ENCODE assay signal across 1 cellular context in the genomic region with DNA sequence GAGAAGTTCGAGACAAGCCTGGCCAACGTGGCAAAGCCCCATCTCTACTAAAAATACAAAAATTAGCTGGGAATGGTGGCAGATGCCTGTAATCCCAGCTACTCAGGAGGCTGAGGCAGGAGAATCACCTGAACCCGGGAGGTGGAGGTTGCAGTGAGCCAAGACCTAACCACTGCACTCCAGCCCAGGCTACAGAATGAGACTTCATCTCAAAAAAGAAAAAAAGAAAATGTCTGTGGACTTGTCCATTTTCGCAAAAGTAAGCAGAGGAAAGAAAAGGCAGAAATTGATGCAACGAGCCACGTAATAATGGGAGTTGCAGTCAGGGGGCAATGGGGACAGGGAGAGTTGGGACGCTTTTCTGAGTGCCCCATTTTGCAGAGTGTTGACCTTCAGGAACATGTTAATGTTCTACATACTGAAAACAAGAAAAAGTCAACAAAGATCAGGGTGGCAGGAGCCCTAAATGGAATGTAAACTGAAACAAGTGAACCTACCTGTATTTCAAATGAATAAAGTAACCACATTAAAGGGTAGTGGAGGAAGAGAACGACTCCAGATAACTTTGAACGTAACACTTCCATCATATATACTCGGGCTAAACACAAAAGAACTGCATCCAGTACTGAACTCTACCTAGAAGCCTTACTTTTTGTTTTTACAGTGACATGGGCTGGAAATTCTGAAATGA.
A peak's percentile ranks its signal among the peaks of the same experiment; 100 is the strongest.
TF ChIP-seq lines count a peak whose summit lies in the region.

No MANE protein-coding gene starts in this region.

TF ChIP-seq in HepG2, 621 proteins besides CTCF, POLR2A, EP300 and RAD21 (continued from another document and continues in another):
- peak; percentile 9; the same call in 1 of the 2 replicates for TF ChIP-seq CEBPB (IDR thresholded peaks at IDR 0.05; ENCODE audit: borderline replicate concordance, low read depth, low read length)
- peak; percentile 66 for TF ChIP-seq POLR2G (IDR thresholded peaks at IDR 0.05; ENCODE audit: low read depth, low read length)
- TF ChIP-seq, protein P1, sequence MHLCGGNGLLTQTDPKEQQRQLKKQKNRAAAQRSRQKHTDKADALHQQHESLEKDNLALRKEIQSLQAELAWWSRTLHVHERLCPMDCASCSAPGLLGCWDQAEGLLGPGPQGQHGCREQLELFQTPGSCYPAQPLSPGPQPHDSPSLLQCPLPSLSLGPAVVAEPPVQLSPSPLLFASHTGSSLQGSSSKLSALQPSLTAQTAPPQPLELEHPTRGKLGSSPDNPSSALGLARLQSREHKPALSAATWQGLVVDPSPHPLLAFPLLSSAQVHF (CRISPR knock-in tag; IDR thresholded peaks at IDR 0.05) = 0 out of 2 replicates have a peak, but pooled peaks have one; percentile 30
- TF ChIP-seq, protein P2, sequence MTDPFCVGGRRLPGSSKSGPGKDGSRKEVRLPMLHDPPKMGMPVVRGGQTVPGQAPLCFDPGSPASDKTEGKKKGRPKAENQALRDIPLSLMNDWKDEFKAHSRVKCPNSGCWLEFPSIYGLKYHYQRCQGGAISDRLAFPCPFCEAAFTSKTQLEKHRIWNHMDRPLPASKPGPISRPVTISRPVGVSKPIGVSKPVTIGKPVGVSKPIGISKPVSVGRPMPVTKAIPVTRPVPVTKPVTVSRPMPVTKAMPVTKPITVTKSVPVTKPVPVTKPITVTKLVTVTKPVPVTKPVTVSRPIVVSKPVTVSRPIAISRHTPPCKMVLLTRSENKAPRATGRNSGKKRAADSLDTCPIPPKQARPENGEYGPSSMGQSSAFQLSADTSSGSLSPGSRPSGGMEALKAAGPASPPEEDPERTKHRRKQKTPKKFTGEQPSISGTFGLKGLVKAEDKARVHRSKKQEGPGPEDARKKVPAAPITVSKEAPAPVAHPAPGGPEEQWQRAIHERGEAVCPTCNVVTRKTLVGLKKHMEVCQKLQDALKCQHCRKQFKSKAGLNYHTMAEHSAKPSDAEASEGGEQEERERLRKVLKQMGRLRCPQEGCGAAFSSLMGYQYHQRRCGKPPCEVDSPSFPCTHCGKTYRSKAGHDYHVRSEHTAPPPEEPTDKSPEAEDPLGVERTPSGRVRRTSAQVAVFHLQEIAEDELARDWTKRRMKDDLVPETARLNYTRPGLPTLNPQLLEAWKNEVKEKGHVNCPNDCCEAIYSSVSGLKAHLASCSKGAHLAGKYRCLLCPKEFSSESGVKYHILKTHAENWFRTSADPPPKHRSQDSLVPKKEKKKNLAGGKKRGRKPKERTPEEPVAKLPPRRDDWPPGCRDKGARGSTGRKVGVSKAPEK (CRISPR knock-in tag; IDR thresholded peaks at IDR 0.05; ENCODE audit: borderline replicate concordance) = peak; percentile 71
- peak; percentile 21; the same call in 1 of the 2 replicates for TF ChIP-seq ZNF564 (CRISPR knock-in tag; IDR thresholded peaks at IDR 0.05)
- no peak for TF ChIP-seq ZNF776 (CRISPR knock-in tag; IDR thresholded peaks at IDR 0.05)
- no peak for TF ChIP-seq ZNF678 (CRISPR knock-in tag; IDR thresholded peaks at IDR 0.05)
- no peak for TF ChIP-seq PHF8 (CRISPR knock-in tag; IDR thresholded peaks at IDR 0.05)
- TF ChIP-seq, protein P3, sequence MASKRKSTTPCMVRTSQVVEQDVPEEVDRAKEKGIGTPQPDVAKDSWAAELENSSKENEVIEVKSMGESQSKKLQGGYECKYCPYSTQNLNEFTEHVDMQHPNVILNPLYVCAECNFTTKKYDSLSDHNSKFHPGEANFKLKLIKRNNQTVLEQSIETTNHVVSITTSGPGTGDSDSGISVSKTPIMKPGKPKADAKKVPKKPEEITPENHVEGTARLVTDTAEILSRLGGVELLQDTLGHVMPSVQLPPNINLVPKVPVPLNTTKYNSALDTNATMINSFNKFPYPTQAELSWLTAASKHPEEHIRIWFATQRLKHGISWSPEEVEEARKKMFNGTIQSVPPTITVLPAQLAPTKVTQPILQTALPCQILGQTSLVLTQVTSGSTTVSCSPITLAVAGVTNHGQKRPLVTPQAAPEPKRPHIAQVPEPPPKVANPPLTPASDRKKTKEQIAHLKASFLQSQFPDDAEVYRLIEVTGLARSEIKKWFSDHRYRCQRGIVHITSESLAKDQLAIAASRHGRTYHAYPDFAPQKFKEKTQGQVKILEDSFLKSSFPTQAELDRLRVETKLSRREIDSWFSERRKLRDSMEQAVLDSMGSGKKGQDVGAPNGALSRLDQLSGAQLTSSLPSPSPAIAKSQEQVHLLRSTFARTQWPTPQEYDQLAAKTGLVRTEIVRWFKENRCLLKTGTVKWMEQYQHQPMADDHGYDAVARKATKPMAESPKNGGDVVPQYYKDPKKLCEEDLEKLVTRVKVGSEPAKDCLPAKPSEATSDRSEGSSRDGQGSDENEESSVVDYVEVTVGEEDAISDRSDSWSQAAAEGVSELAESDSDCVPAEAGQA (IDR thresholded peaks at IDR 0.05; ENCODE audit: low read depth) = peak; percentile 90
- TF ChIP-seq, protein P3 (CRISPR knock-in tag; IDR thresholded peaks at IDR 0.05; ENCODE audit: borderline replicate concordance) = 0 out of 2 replicates have a peak, but pooled peaks have one; percentile 81
- TF ChIP-seq RELA (CRISPR knock-in tag; IDR thresholded peaks at IDR 0.05) = peak; percentile 97; the same call in 1 of the 2 replicates
- TF ChIP-seq ZNF670 (CRISPR knock-in tag; IDR thresholded peaks at IDR 0.05; ENCODE audit: borderline replicate concordance) = no peak
- peak; percentile 48; the same call in 1 of the 2 replicates for TF ChIP-seq ZFP1 (CRISPR knock-in tag; IDR thresholded peaks at IDR 0.05)
- 0 out of 2 replicates have a peak, but pooled peaks have one; percentile 37 for TF ChIP-seq ZC3H13 (CRISPR knock-in tag; IDR thresholded peaks at IDR 0.05)
- TF ChIP-seq ZNF180 (CRISPR knock-in tag; IDR thresholded peaks at IDR 0.05; ENCODE audit: borderline replicate concordance, low read depth) = no peak
- TF ChIP-seq ZNF761 (CRISPR knock-in tag; conservative IDR thresholded peaks at IDR 0.05) = peak; percentile 78; the same call in 1 of the 2 replicates
- TF ChIP-seq PRMT3 (CRISPR knock-in tag; IDR thresholded peaks at IDR 0.05; ENCODE audit: borderline replicate concordance, low read depth) = no peak
- TF ChIP-seq, protein P4, sequence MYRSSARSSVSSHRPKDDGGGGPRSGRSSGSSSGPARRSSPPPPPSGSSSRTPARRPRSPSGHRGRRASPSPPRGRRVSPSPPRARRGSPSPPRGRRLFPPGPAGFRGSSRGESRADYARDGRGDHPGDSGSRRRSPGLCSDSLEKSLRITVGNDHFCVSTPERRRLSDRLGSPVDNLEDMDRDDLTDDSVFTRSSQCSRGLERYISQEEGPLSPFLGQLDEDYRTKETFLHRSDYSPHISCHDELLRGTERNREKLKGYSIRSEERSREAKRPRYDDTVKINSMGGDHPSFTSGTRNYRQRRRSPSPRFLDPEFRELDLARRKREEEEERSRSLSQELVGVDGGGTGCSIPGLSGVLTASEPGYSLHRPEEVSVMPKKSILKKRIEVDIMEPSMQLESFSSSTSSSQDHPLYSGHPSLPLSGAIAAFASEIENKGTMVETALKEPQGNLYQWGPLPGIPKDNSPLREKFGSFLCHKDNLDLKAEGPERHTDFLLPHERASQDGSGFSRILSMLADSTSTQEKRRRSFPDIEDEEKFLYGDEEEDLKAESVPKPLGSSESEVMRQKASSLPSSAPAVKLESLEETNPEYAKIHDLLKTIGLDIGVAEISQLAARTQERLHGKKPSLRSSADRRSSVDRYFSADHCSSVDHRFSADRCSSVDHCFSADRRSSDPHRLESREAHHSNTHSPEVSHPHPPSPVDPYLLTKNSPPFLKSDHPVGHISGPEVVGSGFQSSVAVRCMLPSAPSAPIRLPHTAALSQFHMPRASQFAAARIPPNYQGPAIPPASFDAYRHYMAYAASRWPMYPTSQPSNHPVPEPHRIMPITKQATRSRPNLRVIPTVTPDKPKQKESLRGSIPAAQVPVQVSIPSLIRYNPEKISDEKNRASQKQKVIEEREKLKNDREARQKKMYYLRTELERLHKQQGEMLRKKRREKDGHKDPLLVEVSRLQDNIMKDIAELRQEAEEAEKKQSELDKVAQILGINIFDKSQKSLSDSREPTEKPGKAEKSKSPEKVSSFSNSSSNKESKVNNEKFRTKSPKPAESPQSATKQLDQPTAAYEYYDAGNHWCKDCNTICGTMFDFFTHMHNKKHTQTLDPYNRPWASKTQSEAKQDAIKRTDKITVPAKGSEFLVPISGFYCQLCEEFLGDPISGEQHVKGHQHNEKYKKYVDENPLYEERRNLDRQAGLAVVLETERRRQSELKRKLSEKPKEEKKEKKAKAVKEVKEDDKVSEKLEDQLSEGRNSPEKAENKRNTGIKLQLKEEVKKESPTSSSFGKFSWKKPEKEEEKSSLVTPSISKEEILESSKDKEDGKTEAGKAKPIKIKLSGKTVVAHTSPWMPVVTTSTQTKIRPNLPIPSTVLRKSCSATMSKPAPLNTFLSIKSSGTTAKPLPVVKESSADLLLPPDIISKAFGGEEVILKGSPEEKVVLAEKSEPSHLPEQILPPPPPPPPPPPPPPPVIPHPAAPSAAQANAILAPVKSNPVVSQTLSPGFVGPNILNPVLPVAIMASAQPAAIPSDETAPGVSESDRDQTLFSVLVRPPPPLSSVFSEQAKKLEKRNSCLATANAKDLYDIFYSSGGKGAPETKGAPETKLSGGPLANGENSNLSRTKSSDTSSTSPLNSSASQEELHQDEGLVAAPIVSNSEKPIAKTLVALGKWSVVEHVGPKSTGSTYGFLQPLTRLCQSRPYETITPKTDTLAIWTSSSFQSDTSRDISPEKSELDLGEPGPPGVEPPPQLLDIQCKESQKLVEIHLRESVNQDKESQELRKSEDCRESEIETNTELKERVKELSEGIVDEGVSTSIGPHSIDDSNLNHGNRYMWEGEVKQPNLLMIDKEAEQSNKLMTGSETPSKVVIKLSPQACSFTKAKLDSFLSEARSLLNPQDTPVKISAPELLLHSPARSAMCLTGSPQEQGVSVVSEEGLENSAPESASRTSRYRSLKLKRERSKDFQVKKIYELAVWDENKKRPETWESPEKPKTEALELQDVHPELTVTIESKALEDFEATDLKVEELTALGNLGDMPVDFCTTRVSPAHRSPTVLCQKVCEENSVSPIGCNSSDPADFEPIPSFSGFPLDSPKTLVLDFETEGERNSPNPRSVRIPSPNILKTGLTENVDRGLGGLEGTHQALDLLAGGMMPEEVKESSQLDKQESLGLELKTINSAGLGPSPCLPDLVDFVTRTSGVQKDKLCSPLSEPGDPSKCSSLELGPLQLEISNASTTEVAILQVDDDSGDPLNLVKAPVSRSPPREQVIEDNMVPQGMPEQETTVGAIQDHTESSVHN (CRISPR knock-in tag; IDR thresholded peaks at IDR 0.05) = 0 out of 2 replicates have a peak, but pooled peaks have one; percentile 31
- TF ChIP-seq, protein P5, sequence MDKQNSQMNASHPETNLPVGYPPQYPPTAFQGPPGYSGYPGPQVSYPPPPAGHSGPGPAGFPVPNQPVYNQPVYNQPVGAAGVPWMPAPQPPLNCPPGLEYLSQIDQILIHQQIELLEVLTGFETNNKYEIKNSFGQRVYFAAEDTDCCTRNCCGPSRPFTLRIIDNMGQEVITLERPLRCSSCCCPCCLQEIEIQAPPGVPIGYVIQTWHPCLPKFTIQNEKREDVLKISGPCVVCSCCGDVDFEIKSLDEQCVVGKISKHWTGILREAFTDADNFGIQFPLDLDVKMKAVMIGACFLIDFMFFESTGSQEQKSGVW (CRISPR knock-in tag; IDR thresholded peaks at IDR 0.05; ENCODE audit: borderline replicate concordance) = no peak
- 0 out of 2 replicates have a peak, but pooled peaks have one; percentile 22 for TF ChIP-seq NFE2L2 (IDR thresholded peaks at IDR 0.05; ENCODE audit: low read length)
- no peak for TF ChIP-seq SNAPC2 (CRISPR knock-in tag; IDR thresholded peaks at IDR 0.05)
- peak; percentile 24; the same call in 1 of the 2 replicates for TF ChIP-seq ZMAT3 (CRISPR knock-in tag; conservative IDR thresholded peaks at IDR 0.05)
- TF ChIP-seq, protein P6, sequence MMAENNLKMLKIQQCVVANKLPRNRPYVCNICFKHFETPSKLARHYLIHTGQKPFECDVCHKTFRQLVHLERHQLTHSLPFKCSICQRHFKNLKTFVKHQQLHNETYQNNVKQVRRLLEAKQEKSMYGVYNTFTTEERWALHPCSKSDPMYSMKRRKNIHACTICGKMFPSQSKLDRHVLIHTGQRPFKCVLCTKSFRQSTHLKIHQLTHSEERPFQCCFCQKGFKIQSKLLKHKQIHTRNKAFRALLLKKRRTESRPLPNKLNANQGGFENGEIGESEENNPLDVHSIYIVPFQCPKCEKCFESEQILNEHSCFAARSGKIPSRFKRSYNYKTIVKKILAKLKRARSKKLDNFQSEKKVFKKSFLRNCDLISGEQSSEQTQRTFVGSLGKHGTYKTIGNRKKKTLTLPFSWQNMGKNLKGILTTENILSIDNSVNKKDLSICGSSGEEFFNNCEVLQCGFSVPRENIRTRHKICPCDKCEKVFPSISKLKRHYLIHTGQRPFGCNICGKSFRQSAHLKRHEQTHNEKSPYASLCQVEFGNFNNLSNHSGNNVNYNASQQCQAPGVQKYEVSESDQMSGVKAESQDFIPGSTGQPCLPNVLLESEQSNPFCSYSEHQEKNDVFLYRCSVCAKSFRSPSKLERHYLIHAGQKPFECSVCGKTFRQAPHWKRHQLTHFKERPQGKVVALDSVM (CRISPR knock-in tag; IDR thresholded peaks at IDR 0.05) = peak; percentile 94
- TF ChIP-seq ZNF772 (CRISPR knock-in tag; IDR thresholded peaks at IDR 0.05) = no peak
- 0 out of 2 replicates have a peak, but pooled peaks have one; percentile 67 for TF ChIP-seq ZNF160 (CRISPR knock-in tag; IDR thresholded peaks at IDR 0.05)
- 0 out of 2 replicates have a peak, but pooled peaks have one; percentile 66 for TF ChIP-seq SP140L (CRISPR knock-in tag; IDR thresholded peaks at IDR 0.05; ENCODE audit: borderline replicate concordance)
- TF ChIP-seq STAG1 (CRISPR knock-in tag; IDR thresholded peaks at IDR 0.05) = peak; percentile 3; the same call in 1 of the 2 replicates
- no peak; the same call in none of the 2 replicates for TF ChIP-seq MIER2 (CRISPR knock-in tag; IDR thresholded peaks at IDR 0.05)
- no peak for TF ChIP-seq KDM5B (CRISPR knock-in tag; IDR thresholded peaks at IDR 0.05; ENCODE audit: borderline replicate concordance)
- TF ChIP-seq, protein P7, sequence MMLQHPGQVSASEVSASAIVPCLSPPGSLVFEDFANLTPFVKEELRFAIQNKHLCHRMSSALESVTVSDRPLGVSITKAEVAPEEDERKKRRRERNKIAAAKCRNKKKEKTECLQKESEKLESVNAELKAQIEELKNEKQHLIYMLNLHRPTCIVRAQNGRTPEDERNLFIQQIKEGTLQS (CRISPR knock-in tag; IDR thresholded peaks at IDR 0.05) = peak; percentile 53; the same call in 1 of the 2 replicates
- 0 out of 2 replicates have a peak, but pooled peaks have one; percentile 71 for TF ChIP-seq ZSCAN20 (CRISPR knock-in tag; IDR thresholded peaks at IDR 0.05; ENCODE audit: borderline replicate concordance)
- TF ChIP-seq NFKBIZ (CRISPR knock-in tag; IDR thresholded peaks at IDR 0.05) = peak; percentile 95
- TF ChIP-seq ZBTB42 (CRISPR knock-in tag; IDR thresholded peaks at IDR 0.05) = no peak
- TF ChIP-seq CHD4 (IDR thresholded peaks at IDR 0.05; ENCODE audit: borderline replicate concordance, low read length) = 0 out of 2 replicates have a peak, but pooled peaks have one; percentile 9
